10 cellular contexts compared by ENCODE assay signal in the genomic region with DNA sequence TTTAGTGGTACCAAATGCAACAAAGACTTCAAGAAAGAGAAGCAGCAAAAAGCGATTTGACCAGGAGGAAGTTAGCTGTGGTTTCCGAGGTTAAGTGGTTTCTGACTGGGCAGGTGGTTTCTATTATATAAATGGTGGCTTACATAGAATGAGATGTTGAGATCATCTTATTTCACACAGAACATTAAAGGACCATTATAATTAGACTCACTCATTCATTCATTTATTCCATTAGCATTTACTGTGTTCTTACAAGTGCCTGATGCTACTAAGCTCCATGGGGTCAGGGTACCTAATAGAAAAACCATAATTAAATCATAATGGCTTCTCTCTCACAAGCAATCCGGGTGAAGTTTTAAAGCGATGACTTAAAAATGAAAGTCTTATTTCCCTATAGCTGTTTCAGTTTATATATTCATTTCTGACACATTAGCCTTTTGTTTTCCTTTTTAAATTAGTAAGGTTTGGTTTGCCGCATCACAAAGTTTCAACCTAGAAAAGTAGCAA. TPM values are rescaled to one million over a fixed set of nuclear protein-coding genes. Genes with fewer than 3 reads are reported as not detected.
A peak's percentile ranks its signal among the peaks of the same experiment; 100 is the strongest.
DNase-seq lines count a peak whose midpoint lies in the region; ATAC-seq and TF ChIP-seq lines count a peak whose summit lies in the region.
"Had no signal": no experiment of that assay in that cellular context is flagged by ENCODE, and none has a peak within 500 bp of the region (broad histone marks: within the 10 kb centered on the region; RNA-seq: fewer than 3 reads in every experiment).

No MANE protein-coding gene starts in this region.

- TF ChIP-seq EP300 in suprapubic skin (IDR thresholded peaks at IDR 0.05): no peak

- no peak overlapping the region for H3K27ac ChIP-seq in esophagus squamous epithelium
- H3K27ac ChIP-seq in suprapubic skin: no peak overlapping the region
- H3K27ac ChIP-seq: VCaP had no signal

- intact Hi-C loops in natural killer cell (cut with micrococcal nuclease) (no loop called here), esophagus squamous epithelium (cut with DNase I) (no loop called here)

- no peak overlapping the region for H3K4me3 ChIP-seq in esophagus squamous epithelium
- no peak overlapping the region for H3K4me3 ChIP-seq in suprapubic skin

- H3K4me1 ChIP-seq in esophagus squamous epithelium (no peaks in the 10 kb centered on the region), suprapubic skin (no peaks in the 10 kb centered on the region)

- DNase-seq in natural killer cell treated with Interleukin-12 subunit alpha and Interleukin-12 subunit beta and Interleukin-15 and Interleukin-18, amount 100 ng/mL, for 72 hours (ENCODE audit: low spot score): no peak
- no peak for DNase-seq in natural killer cell
- DNase-seq in NAMALWA (ENCODE audit: low spot score): peak; percentile 9
- peak; percentile 8 to 42 for DNase-seq in stimulated activated naive CD8-positive, alpha-beta T cell treated with anti-CD3 and anti-CD28 coated beads, Interleukin-15, amount 100 ng/mL, for 72 hours
- no peak for DNase-seq in kidney tubule cell (ENCODE audit: low spot score)
- no peak for DNase-seq in esophagus squamous epithelium (lab: John Stamatoyannopoulos, UW)
- DNase-seq in suprapubic skin (ENCODE audit: low spot score in 2 of 2): no peak

- no peaks in the 10 kb centered on the region for H3K27me3 ChIP-seq in esophagus squamous epithelium
- H3K27me3 ChIP-seq in suprapubic skin: no peaks in the 10 kb centered on the region

- H3K36me3 ChIP-seq in esophagus squamous epithelium: peaks cover 0 to 20% (median 0%) of the 10 kb centered on the region in 3 donors
- no peaks in the 10 kb centered on the region for H3K36me3 ChIP-seq in suprapubic skin

- no peak for TF ChIP-seq POLR2A in esophagus squamous epithelium (IDR thresholded peaks at IDR 0.05)
- TF ChIP-seq POLR2A in suprapubic skin (IDR thresholded peaks at IDR 0.05): no peak

- no peaks in the 10 kb centered on the region for H3K9me3 Mint-ChIP-seq in natural killer cell treated with Interleukin-12 subunit alpha and Interleukin-12 subunit beta and Interleukin-15 and Interleukin-18, amount 100 ng/mL, for 72 hours
- H3K9me3 Mint-ChIP-seq in natural killer cell: no peaks in the 10 kb centered on the region
- H3K9me3 Mint-ChIP-seq in stimulated activated naive CD8-positive, alpha-beta T cell treated with anti-CD3 and anti-CD28 coated beads, Interleukin-15, amount 100 ng/mL, for 72 hours: no peaks in the 10 kb centered on the region

- peaks cover 0 to 3% of the 10 kb centered on the region in 2 donors for H3K27me3 Mint-ChIP-seq in natural killer cell treated with Interleukin-12 subunit alpha and Interleukin-12 subunit beta and Interleukin-15 and Interleukin-18, amount 100 ng/mL, for 72 hours
- peaks cover 0 to 23% of the 10 kb centered on the region in 2 donors for H3K27me3 Mint-ChIP-seq in natural killer cell (ENCODE audit: low read depth in 2 of 2)
- H3K27me3 Mint-ChIP-seq in stimulated activated naive CD8-positive, alpha-beta T cell treated with anti-CD3 and anti-CD28 coated beads, Interleukin-15, amount 100 ng/mL, for 72 hours: no peaks in the 10 kb centered on the region

- TF ChIP-seq CTCF in natural killer cell (IDR thresholded peaks at IDR 0.05) (no peak), esophagus squamous epithelium (IDR thresholded peaks at IDR 0.05) (no peak), suprapubic skin (IDR thresholded peaks at IDR 0.05) (no peak)

- H3K27ac Mint-ChIP-seq in natural killer cell treated with Interleukin-12 subunit alpha and Interleukin-12 subunit beta and Interleukin-15 and Interleukin-18, amount 100 ng/mL, for 72 hours: no peak overlapping the region
- no peak overlapping the region for H3K27ac Mint-ChIP-seq in natural killer cell
- peak overlapping the region in 1 of 2 donors; percentile 27 for H3K27ac Mint-ChIP-seq in stimulated activated naive CD8-positive, alpha-beta T cell treated with anti-CD3 and anti-CD28 coated beads, Interleukin-15, amount 100 ng/mL, for 72 hours
- H3K27ac Mint-ChIP-seq: CD14-positive monocyte had no signal

- H3K36me3 Mint-ChIP-seq in natural killer cell treated with Interleukin-12 subunit alpha and Interleukin-12 subunit beta and Interleukin-15 and Interleukin-18, amount 100 ng/mL, for 72 hours: no peaks in the 10 kb centered on the region
- no peaks in the 10 kb centered on the region for H3K36me3 Mint-ChIP-seq in natural killer cell
- H3K36me3 Mint-ChIP-seq: CD14-positive monocyte had no signal

- H3K4me3 Mint-ChIP-seq in natural killer cell treated with Interleukin-12 subunit alpha and Interleukin-12 subunit beta and Interleukin-15 and Interleukin-18, amount 100 ng/mL, for 72 hours: no peak overlapping the region
- no peak overlapping the region for H3K4me3 Mint-ChIP-seq in natural killer cell
- no peak overlapping the region for H3K4me3 Mint-ChIP-seq in stimulated activated naive CD8-positive, alpha-beta T cell treated with anti-CD3 and anti-CD28 coated beads, Interleukin-15, amount 100 ng/mL, for 72 hours
- H3K4me3 Mint-ChIP-seq: CD14-positive monocyte had no signal

- H3K9me3 ChIP-seq in esophagus squamous epithelium: no peaks in the 10 kb centered on the region
- H3K9me3 ChIP-seq in suprapubic skin: no peaks in the 10 kb centered on the region

- H3K4me1 Mint-ChIP-seq in natural killer cell treated with Interleukin-12 subunit alpha and Interleukin-12 subunit beta and Interleukin-15 and Interleukin-18, amount 100 ng/mL, for 72 hours (ENCODE audit: low read depth in 2 of 2): peaks cover 6 to 9% of the 10 kb centered on the region in 2 donors
- peaks cover 7 to 10% of the 10 kb centered on the region in 2 donors for H3K4me1 Mint-ChIP-seq in natural killer cell
- peaks cover 9% of the 10 kb centered on the region for H3K4me1 Mint-ChIP-seq in stimulated activated naive CD8-positive, alpha-beta T cell treated with anti-CD3 and anti-CD28 coated beads, Interleukin-15, amount 100 ng/mL, for 72 hours

- peak; percentile 53 to 63 for ATAC-seq in natural killer cell treated with Interleukin-12 subunit alpha and Interleukin-12 subunit beta and Interleukin-15 and Interleukin-18, amount 100 ng/mL, for 72 hours
- ATAC-seq in natural killer cell (no peak), HG02870 (IDR thresholded peaks at IDR 0.05; ENCODE audit: unreplicated experiment) (peak; percentile 92)
- ATAC-seq in stimulated activated naive CD8-positive, alpha-beta T cell treated with anti-CD3 and anti-CD28 coated beads, Interleukin-15, amount 100 ng/mL, for 72 hours: peak; percentile 90

- WGBS in esophagus squamous epithelium, 2 donors: 60 to 68% methylated on average over 5 of the region's 5 CpGs
- WGBS in suprapubic skin: 70% methylated on average over 5 of the region's 5 CpGs

RNA-seq across cellular contexts. Expression of gene TSPAN6, which starts 10.6 kb away (rescaled TPM):
- not detected for total RNA-seq in natural killer cell treated with Interleukin-12 subunit alpha and Interleukin-12 subunit beta and Interleukin-15 and Interleukin-18, amount 100 ng/mL, for 72 hours
- total RNA-seq in natural killer cell (not detected), esophagus squamous epithelium (10 to 100 TPM; 27.1 to 72.1 (median 37.7) TPM), suprapubic skin (10 to 100 TPM; 10.8 to 17.0 (median 14.8) TPM)

RNA-seq across cellular contexts. Expression of gene SRPX2, which starts 18.0 kb away (rescaled TPM):
- total RNA-seq in natural killer cell treated with Interleukin-12 subunit alpha and Interleukin-12 subunit beta and Interleukin-15 and Interleukin-18, amount 100 ng/mL, for 72 hours: not detected
- total RNA-seq in natural killer cell (not detected), esophagus squamous epithelium (10 to 100 TPM; 22.6 to 38.4 (median 25.6) TPM), suprapubic skin (10 to 100 TPM in 1 of 4 donors, 1 to 10 TPM in 3; 2.8 to 15.2 (median 7.5) TPM)

RNA-seq across cellular contexts. Expression of gene TNMD, which starts 41.3 kb away (rescaled TPM):
- not detected for total RNA-seq in natural killer cell treated with Interleukin-12 subunit alpha and Interleukin-12 subunit beta and Interleukin-15 and Interleukin-18, amount 100 ng/mL, for 72 hours
- total RNA-seq in natural killer cell: not detected
- not detected for total RNA-seq in esophagus squamous epithelium
- 1 to 10 TPM in 2 of 4 donors, not detected in 2; 2.0 to 9.0 TPM for total RNA-seq in suprapubic skin

Comparison
In these comparisons a context has a peak if more than half of its experiments do, and no peak if none do; other contexts are left out.
1. ATAC-seq: peak in natural killer cell treated with Interleukin-12 subunit alpha and Interleukin-12 subunit beta and Interleukin-15 and Interleukin-18, amount 100 ng/mL, for 72 hours (2 of 2), HG02870 (single experiment) and stimulated activated naive CD8-positive, alpha-beta T cell treated with anti-CD3 and anti-CD28 coated beads, Interleukin-15, amount 100 ng/mL, for 72 hours (single experiment); none in natural killer cell (0 of 3).
2. DNase-seq: peak in NAMALWA (single experiment) and stimulated activated naive CD8-positive, alpha-beta T cell treated with anti-CD3 and anti-CD28 coated beads, Interleukin-15, amount 100 ng/mL, for 72 hours (2 of 2); none in natural killer cell treated with Interleukin-12 subunit alpha and Interleukin-12 subunit beta and Interleukin-15 and Interleukin-18, amount 100 ng/mL, for 72 hours (single experiment), natural killer cell (single experiment), kidney tubule cell (single experiment), esophagus squamous epithelium (single experiment) and suprapubic skin (0 of 2).
3. RNA of gene TSPAN6, which starts 10.6 kb away (total RNA-seq): 27.1 to 72.1 TPM in esophagus squamous epithelium and 10.8 to 17.0 TPM in suprapubic skin; not detected in natural killer cell and not detected in natural killer cell treated with Interleukin-12 subunit alpha and Interleukin-12 subunit beta and Interleukin-15 and Interleukin-18, amount 100 ng/mL, for 72 hours; every median in the first group is over 10 times any median in the second.